ENCODE assay signal across 14 cellular contexts in the genomic region with DNA sequence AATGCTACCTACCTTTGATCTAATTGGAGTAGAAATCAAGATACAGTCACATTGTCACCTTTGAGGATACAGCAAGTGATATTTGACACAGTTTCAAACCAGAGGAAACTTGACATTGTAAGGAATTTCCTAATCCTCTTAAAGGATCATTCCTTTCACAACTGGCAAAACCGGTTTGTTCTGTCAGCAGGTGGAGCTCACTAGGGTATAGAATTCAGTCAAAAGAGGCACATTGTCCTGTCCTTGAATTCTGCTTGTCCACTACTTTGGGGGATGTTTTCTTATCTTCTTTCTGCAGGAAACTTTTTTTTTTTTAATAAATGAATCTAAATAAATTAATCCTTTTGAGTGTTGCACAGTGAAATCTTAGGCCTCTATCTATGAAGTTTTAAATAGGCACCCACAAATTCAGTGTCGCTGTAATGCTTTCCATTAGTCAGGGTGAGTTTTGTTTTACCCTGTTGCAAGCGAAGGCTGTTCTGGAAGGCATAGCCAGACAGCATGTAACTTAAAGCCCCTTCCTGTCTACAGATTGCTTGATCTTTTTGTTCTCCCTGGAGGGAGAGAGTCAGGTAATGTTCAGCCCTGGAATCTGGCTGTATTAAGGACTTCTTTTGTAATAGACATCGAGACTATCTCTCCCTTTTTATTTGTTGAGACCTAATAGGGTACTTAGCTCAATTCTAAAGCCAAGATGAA.
DNase-seq lines count a peak whose midpoint lies in the region; ATAC-seq and TF ChIP-seq lines count a peak whose summit lies in the region.
"Had no signal": no experiment of that assay in that cellular context is flagged by ENCODE, and none has a peak within 500 bp of the region (broad histone marks: within the 10 kb centered on the region; RNA-seq: fewer than 3 reads in every experiment).

No MANE protein-coding gene starts in this region.

- no peaks in the 10 kb centered on the region for H3K79me2 ChIP-seq in mesendoderm (ENCODE audit: control insufficient read depth, insufficient read depth, low read length)

- H3K36me3 ChIP-seq in mesendoderm (ENCODE audit: control insufficient read depth, insufficient read depth, low read length): no peaks in the 10 kb centered on the region
- H3K36me3 ChIP-seq: right atrium auricular region had no signal

- peaks cover 9% of the 10 kb centered on the region for H3K4me1 ChIP-seq in mesendoderm (ENCODE audit: control insufficient read depth, low read depth, low read length)

- H3K36me3 Mint-ChIP-seq in Calu3 (ENCODE audit: insufficient read depth, unreplicated experiment) (no peaks in the 10 kb centered on the region), brain (peaks cover 57% of the 10 kb centered on the region)
- H3K36me3 Mint-ChIP-seq in activated naive CD4-positive, alpha-beta T cell treated with anti-CD3 and anti-CD28 coated beads for 36 hours (ENCODE audit: low read depth): peaks cover 39% of the 10 kb centered on the region

- no peak overlapping the region for H3K18ac ChIP-seq in mesendoderm (ENCODE audit: low read length)

- no peaks in the 10 kb centered on the region for H3K27me3 ChIP-seq in mesendoderm (ENCODE audit: insufficient read depth, low read length, poor library complexity)
- H3K27me3 ChIP-seq: right atrium auricular region had no signal

- ATAC-seq in HG02938 (IDR thresholded peaks at IDR 0.05; ENCODE audit: unreplicated experiment) (no peak), GM21390 (IDR thresholded peaks at IDR 0.05; ENCODE audit: unreplicated experiment) (no peak)

- DNase-seq in Calu3 (peak; percentile 60), NCI-H1105 (lab: John Stamatoyannopoulos, UW) (peak; percentile 23), mesendoderm (peak; percentile 94), GF-D8 (lab: John Stamatoyannopoulos, UW) (no peak)
- DNase-seq in activated naive CD4-positive, alpha-beta T cell treated with anti-CD3 and anti-CD28 coated beads for 36 hours: no peak
- DNase-seq: activated CD4-positive, alpha-beta T cell treated with anti-CD3 and anti-CD28 coated beads for 48 hours; activated effector memory CD4-positive, alpha-beta T cell treated with Interleukin-2 at 50 U/mL for 16 hours; cerebellar nuclear complex; NCI-H1092 treated with DMSO at 0.1 percent for 48 hours; SHP77 treated with DMSO at 0.1 percent for 48 hours had no signal

- H3K4ac ChIP-seq in mesendoderm (ENCODE audit: low read depth, low read length): no peak overlapping the region

- intact Hi-C loops in Calu3 (cut with micrococcal nuclease; ENCODE audit: unreplicated experiment): loop anchor here (5.0 kb wide), 1 partner anchor 325 kb away; a partner anchor contains a TSS
- intact Hi-C loops in activated naive CD4-positive, alpha-beta T cell treated with anti-CD3 and anti-CD28 coated beads for 36 hours (cut with micrococcal nuclease): no loop called here

- H4K8ac ChIP-seq in mesendoderm (ENCODE audit: low read depth, low read length): no peak overlapping the region

- H2AK5ac ChIP-seq in mesendoderm (ENCODE audit: low read length): no peak overlapping the region

- H3K9ac ChIP-seq in mesendoderm (ENCODE audit: low read length): no peak overlapping the region

- TF ChIP-seq CTCF in Calu3 (IDR thresholded peaks at IDR 0.05; ENCODE audit: unreplicated experiment): no peak
- no peak for TF ChIP-seq CTCF in brain (conservative IDR thresholded peaks at IDR 0.05)

- H3K9me3 Mint-ChIP-seq in Calu3 (ENCODE audit: low read depth, unreplicated experiment) (peaks cover 3% of the 10 kb centered on the region), brain (peaks cover 28 to 45% (median 34%) of the 10 kb centered on the region in 5 experiments)
- H3K9me3 Mint-ChIP-seq in activated naive CD4-positive, alpha-beta T cell treated with anti-CD3 and anti-CD28 coated beads for 36 hours: peaks cover 17% of the 10 kb centered on the region

- no peaks in the 10 kb centered on the region for H3K27me3 Mint-ChIP-seq in Calu3 (ENCODE audit: unreplicated experiment)
- H3K27me3 Mint-ChIP-seq in brain: no peaks in the 10 kb centered on the region
- no peaks in the 10 kb centered on the region for H3K27me3 Mint-ChIP-seq in activated naive CD4-positive, alpha-beta T cell treated with anti-CD3 and anti-CD28 coated beads for 36 hours (ENCODE audit: low read depth)

- CTCF ChIA-PET in Calu3 (lab: Charles Lee): interaction anchor here (0.6 kb wide), 1 partner anchor 24 kb away, joined by 3 read pairs; no protein-coding TSS in a partner anchor
- CTCF ChIA-PET in activated naive CD4-positive, alpha-beta T cell treated with anti-CD3 and anti-CD28 coated beads for 36 hours (lab: Charles Lee): no interaction called here

- H2BK120ac ChIP-seq in mesendoderm (ENCODE audit: low read depth, low read length): no peak overlapping the region

- no TSS peak for BruUV-seq in Calu3 (replicated peaks; lab: Mats Ljungman, UMichigan)

- WGBS in mesendoderm (ENCODE audit: extremely low coverage, insufficient coverage, low lambda C conversion rate): no CpG with 5 or more reads among the region's 4 CpGs

- H4K5ac ChIP-seq in mesendoderm (ENCODE audit: low read length): no peak overlapping the region

- no peak overlapping the region for H3K56ac ChIP-seq in mesendoderm (ENCODE audit: low read length)

- no peak overlapping the region for H2BK15ac ChIP-seq in mesendoderm (replicated peaks; ENCODE audit: low read depth)

- no peak overlapping the region for H3K4me3 ChIP-seq in mesendoderm (ENCODE audit: low read length)
- H3K4me3 ChIP-seq: right atrium auricular region had no signal

- H3K27ac ChIP-seq in mesendoderm (ENCODE audit: low read depth, low read length): peak overlapping the region; percentile 27
- H3K27ac ChIP-seq: right atrium auricular region had no signal

- H3K4me1 Mint-ChIP-seq in Calu3 (ENCODE audit: low read depth, unreplicated experiment) (peaks cover 36% of the 10 kb centered on the region), brain (peaks cover 29% of the 10 kb centered on the region)
- H3K4me1 Mint-ChIP-seq in activated naive CD4-positive, alpha-beta T cell treated with anti-CD3 and anti-CD28 coated beads for 36 hours (ENCODE audit: low read depth): no peaks in the 10 kb centered on the region

- H2BK5ac ChIP-seq in mesendoderm (ENCODE audit: low read length): no peak overlapping the region

- H3K4me3 Mint-ChIP-seq in Calu3 (ENCODE audit: low read depth, unreplicated experiment): no peak overlapping the region
- H3K4me3 Mint-ChIP-seq in brain: no peak overlapping the region
- no peak overlapping the region for H3K4me3 Mint-ChIP-seq in activated naive CD4-positive, alpha-beta T cell treated with anti-CD3 and anti-CD28 coated beads for 36 hours

- H3K23ac ChIP-seq in mesendoderm (ENCODE audit: low read length): no peak overlapping the region

- H3K27ac Mint-ChIP-seq in Calu3 (ENCODE audit: unreplicated experiment) (peak overlapping the region; percentile 34), brain (peak overlapping the region in 3 of 5 experiments; percentile 13 to 64 (median 58))
- no peak overlapping the region for H3K27ac Mint-ChIP-seq in activated naive CD4-positive, alpha-beta T cell treated with anti-CD3 and anti-CD28 coated beads for 36 hours

- H3K4me2 ChIP-seq in mesendoderm (ENCODE audit: low read length): no peak overlapping the region

- no peaks in the 10 kb centered on the region for H3K79me1 ChIP-seq in mesendoderm (ENCODE audit: low read length)

Comparison
In these comparisons a context has a peak if more than half of its experiments do, and no peak if none do; other contexts are left out.
1. DNase-seq: peak in Calu3 (single experiment), NCI-H1105 (single experiment) and mesendoderm (single experiment); none in activated naive CD4-positive, alpha-beta T cell treated with anti-CD3 and anti-CD28 coated beads for 36 hours (single experiment) and GF-D8 (single experiment).